In the genomic region with DNA sequence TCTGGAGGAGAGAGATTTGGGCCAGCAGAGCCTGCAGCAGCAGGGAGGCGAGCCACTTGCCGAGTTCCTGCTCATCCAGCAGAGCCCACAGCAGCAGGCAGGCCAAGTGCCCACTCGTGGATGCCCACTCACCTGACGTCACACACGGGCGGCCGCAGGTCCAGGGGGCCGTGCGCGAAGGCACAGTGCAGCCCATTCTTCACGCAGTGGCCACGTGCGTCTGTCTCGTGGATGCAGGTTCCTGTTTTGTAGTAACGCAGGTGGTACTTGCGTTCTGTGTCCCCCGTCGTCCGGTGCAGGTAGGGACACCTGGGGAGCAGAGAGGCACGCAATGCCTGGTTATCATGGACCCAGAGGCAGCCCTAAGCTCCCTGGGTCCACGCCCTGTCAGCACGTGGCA, we compare ENCODE assay signal across 31 cellular contexts. TPM values are rescaled to one million over a fixed set of nuclear protein-coding genes. Genes with fewer than 3 reads are reported as not detected.
"Had no signal": no experiment of that assay in that cellular context is flagged by ENCODE, and none has a peak within 500 bp of the region (broad histone marks: within the 10 kb centered on the region; RNA-seq: fewer than 3 reads in every experiment).

No MANE protein-coding gene starts in this region.

- H3K36me3 Mint-ChIP-seq: naive B cell, natural killer cell had no signal

- H3K4me3 Mint-ChIP-seq: mesothelial cell of epicardium; natural killer cell; nephron progenitor cell; neural progenitor cell; stimulated activated naive B cell treated with anti-CD40 and anti-IgM and Interleukin-4, amounts not matched to agents 10 μg/mL and 1 μg/mL and 100 μg/mL, for 72 hours had no signal

- H3K9me3 Mint-ChIP-seq: mesothelial cell of epicardium; naive B cell; natural killer cell; nephron progenitor cell; neural progenitor cell; stimulated activated naive B cell treated with anti-CD40 and anti-IgM and Interleukin-4, amounts not matched to agents 10 μg/mL and 1 μg/mL and 100 μg/mL, for 72 hours had no signal

- H3K4me3 ChIP-seq: left ventricle myocardium inferior, lung, neural progenitor cell, ovary, right atrium auricular region, right lobe of liver, smooth muscle cell, stomach, testis, thyroid gland, transverse colon, upper lobe of right lung had no signal

- H2AFZ ChIP-seq: neural progenitor cell had no signal

- H3K27ac Mint-ChIP-seq: mesothelial cell of epicardium, natural killer cell, nephron progenitor cell, progenitor cell of endocrine pancreas had no signal

- DNase-seq: hippocampal formation; kidney; left ventricle myocardium inferior; mesendoderm; naive B cell; natural killer cell; nephron progenitor cell; ovary; right lobe of liver; stimulated activated CD4-positive, alpha-beta T cell treated with anti-CD3 and anti-CD28 coated beads, Interleukin-12 subunit alpha, Interleukin-12 subunit beta, amount 100 ng/mL, for 4 hours; stimulated activated CD4-positive, alpha-beta T cell treated with anti-CD3 and anti-CD28 coated beads, Interleukin-15, amount 100 ng/mL, for 24 hours; stimulated activated CD4-positive, alpha-beta T cell treated with anti-CD3 and anti-CD28 coated beads, Interleukin-2, amount 100 ng/mL, for 24 hours; stimulated activated CD4-positive, alpha-beta T cell treated with anti-CD3 and anti-CD28 coated beads, Interleukin-4, amount 100 ng/mL, for 1 hour; stimulated activated naive B cell treated with anti-CD40 and anti-IgM and Interleukin-4, amounts not matched to agents 10 μg/mL and 1 μg/mL and 100 μg/mL, for 72 hours; stimulated activated naive CD8-positive, alpha-beta T cell treated with anti-CD3 and anti-CD28 coated beads, Interleukin-15, Interleukin-2, amounts not matched to agents 100 U/mL and 50 U/mL, for 24 hours; stomach; testis; thyroid gland; transverse colon; upper lobe of right lung had no signal

- ATAC-seq: natural killer cell; right lobe of liver; stimulated activated naive B cell treated with anti-CD40 and anti-IgM and Interleukin-4, amounts not matched to agents 10 μg/mL and 1 μg/mL and 100 μg/mL, for 72 hours; stimulated activated naive CD8-positive, alpha-beta T cell treated with anti-CD3 and anti-CD28 coated beads, Interleukin-15, Interleukin-2, amounts not matched to agents 100 U/mL and 50 U/mL, for 24 hours; upper lobe of right lung had no signal

- FAIRE-seq: kidney, urothelium cell line had no signal

- H3K27me3 Mint-ChIP-seq: naive B cell; progenitor cell of endocrine pancreas; stimulated activated naive B cell treated with anti-CD40 and anti-IgM and Interleukin-4, amounts not matched to agents 10 μg/mL and 1 μg/mL and 100 μg/mL, for 72 hours had no signal

- H3K4me1 Mint-ChIP-seq: mesothelial cell of epicardium, nephron progenitor cell had no signal

- H3K27ac ChIP-seq: left ventricle myocardium inferior, neural progenitor cell, ovary, right atrium auricular region, right lobe of liver, stomach, testis, thyroid gland, transverse colon, upper lobe of right lung had no signal

- H3K9me3 ChIP-seq: left ventricle myocardium inferior, ovary, right atrium auricular region, right lobe of liver, stomach, testis, thyroid gland, transverse colon, upper lobe of right lung had no signal

- H3K4me2 ChIP-seq: neural progenitor cell, smooth muscle cell had no signal

- H3K9ac ChIP-seq: neural progenitor cell had no signal

- H3K36me3 ChIP-seq: neural progenitor cell, ovary had no signal

- H3K27me3 ChIP-seq: neural progenitor cell, ovary, right atrium auricular region, right lobe of liver, stomach, testis, thyroid gland, transverse colon, upper lobe of right lung had no signal

RNA-seq across cellular contexts. Expression of gene PERCC1, which starts 27.8 kb away (rescaled TPM):
- total RNA-seq: kidney, left ventricle myocardium inferior, lower leg skin, mesothelial cell of epicardium, pulmonary artery endothelial cell, renal cortical epithelial cell, right atrium auricular region, right lobe of liver, skeletal muscle tissue, smooth muscle cell, upper lobe of right lung had no signal
- polyA plus RNA-seq: smooth muscle cell had no signal

RNA-seq across cellular contexts. Expression of gene CCDC154, which starts 41.3 kb away (rescaled TPM):
- total RNA-seq: right atrium auricular region, smooth muscle cell, stomach had no signal
